Comparison of ENCODE assay signal across 1 cellular context in genomic region chr17:59093145-59093701, GRCh38.
TF ChIP-seq lines count a peak whose summit lies in the region.

No MANE protein-coding gene starts in this region.

TF ChIP-seq in IMR-90, 13 proteins besides CTCF, POLR2A, EP300 and RAD21:
- TF ChIP-seq MAFK (IDR thresholded peaks at IDR 0.05; ENCODE audit: low read depth, low read length) (no peak), RFX5 (IDR thresholded peaks at IDR 0.05; ENCODE audit: low read depth, low read length) (no peak), CHD1 (IDR thresholded peaks at IDR 0.05; ENCODE audit: low read depth, low read length) (no peak), NFE2L2 (IDR thresholded peaks at IDR 0.05; ENCODE audit: low read depth, low read length) (no peak)
TF ChIP-seq in IMR-90: peak in this region for 0.
